27 cellular contexts compared by ENCODE assay signal in the genomic region with DNA sequence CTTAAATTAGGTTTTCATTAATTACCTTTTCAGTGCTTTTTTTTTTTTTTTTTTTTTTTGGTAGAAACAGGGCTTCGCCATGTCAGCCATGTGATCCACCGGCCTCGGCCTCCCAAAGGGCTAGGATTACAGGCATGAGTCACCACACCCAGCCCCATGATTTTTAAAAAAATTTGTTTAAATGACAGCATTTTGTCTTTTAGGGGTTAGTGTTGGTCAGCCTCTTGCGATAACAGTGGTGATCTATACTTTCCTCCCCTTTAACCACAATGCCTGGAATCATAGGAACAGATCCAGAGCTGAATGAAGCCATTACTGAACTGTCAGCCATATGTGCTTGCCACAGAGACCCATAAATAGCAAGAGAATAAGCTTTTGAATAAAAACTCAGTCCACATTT.
DNase-seq lines count a peak whose midpoint lies in the region; ATAC-seq and TF ChIP-seq lines count a peak whose summit lies in the region.
"Had no signal": no experiment of that assay in that cellular context is flagged by ENCODE, and none has a peak within 500 bp of the region (broad histone marks: within the 10 kb centered on the region; RNA-seq: fewer than 3 reads in every experiment).

No MANE protein-coding gene starts in this region.

- peaks cover 62% of the 10 kb centered on the region for H3K4me1 Mint-ChIP-seq in nephron progenitor cell

- H3K27ac ChIP-seq in breast epithelium, result peak overlapping the region; percentile 30 to 51
- H3K27ac ChIP-seq: epithelial cell of prostate, transverse colon had no signal

- ATAC-seq in GM21390 (IDR thresholded peaks at IDR 0.05; ENCODE audit: unreplicated experiment), result no peak
- ATAC-seq: natural killer cell treated with Interleukin-12 subunit alpha and Interleukin-12 subunit beta and Interleukin-15 and Interleukin-18, amount 100 ng/mL, for 72 hours had no signal

- peak overlapping the region; percentile 6 for H3K27ac Mint-ChIP-seq in nephron progenitor cell
- H3K27ac Mint-ChIP-seq: natural killer cell treated with Interleukin-12 subunit alpha and Interleukin-12 subunit beta and Interleukin-15 and Interleukin-18, amount 100 ng/mL, for 72 hours; stimulated activated naive CD8-positive, alpha-beta T cell treated with anti-CD3 and anti-CD28 coated beads, Interleukin-15, Interleukin-2, amounts not matched to agents 100 ng/mL and 50 ng/mL, for 24 hours had no signal

- H3K27me3 Mint-ChIP-seq in nephron progenitor cell (ENCODE audit: low read depth, poor library complexity), result no peaks in the 10 kb centered on the region
- H3K27me3 Mint-ChIP-seq: CD4-positive, alpha-beta T cell; stimulated activated naive CD8-positive, alpha-beta T cell treated with anti-CD3 and anti-CD28 coated beads, Interleukin-15, Interleukin-2, amounts not matched to agents 100 ng/mL and 50 ng/mL, for 24 hours had no signal

- no peaks in the 10 kb centered on the region for H3K9me3 ChIP-seq in breast epithelium
- H3K9me3 ChIP-seq: gastrocnemius medialis, transverse colon had no signal

- H3K4me3 ChIP-seq in breast epithelium, result no peak overlapping the region
- H3K4me3 ChIP-seq: dorsolateral prefrontal cortex, gastrocnemius medialis, transverse colon had no signal

- TF ChIP-seq POLR2A in breast epithelium (IDR thresholded peaks at IDR 0.05), result no peak

- TF ChIP-seq CTCF in breast epithelium (IDR thresholded peaks at IDR 0.05) (no peak), nephron progenitor cell (IDR thresholded peaks at IDR 0.05) (no peak)

- intact Hi-C loops in breast epithelium (cut with DNase I; ENCODE audit: low total_unique reads), result loop anchor here (5.0 kb wide), 1 partner anchor 747 kb away; no protein-coding TSS in a partner anchor

- no peaks in the 10 kb centered on the region for H3K36me3 Mint-ChIP-seq in nephron progenitor cell (ENCODE audit: low read depth)
- H3K36me3 Mint-ChIP-seq: natural killer cell treated with Interleukin-12 subunit alpha and Interleukin-12 subunit beta and Interleukin-15 and Interleukin-18, amount 100 ng/mL, for 72 hours had no signal

- no peaks in the 10 kb centered on the region for H3K36me3 ChIP-seq in breast epithelium
- H3K36me3 ChIP-seq: gastrocnemius medialis, transverse colon had no signal

- H3K4me3 Mint-ChIP-seq in nephron progenitor cell, result no peak overlapping the region
- H3K4me3 Mint-ChIP-seq: H9; natural killer cell treated with Interleukin-12 subunit alpha and Interleukin-12 subunit beta and Interleukin-15 and Interleukin-18, amount 100 ng/mL, for 72 hours had no signal

- peaks cover 0 to 11% of the 10 kb centered on the region in 2 donors for H3K4me1 ChIP-seq in breast epithelium

- DNase-seq in GM03348 (ENCODE audit: low spot score), result peak; percentile 21
- peak; percentile 59 for DNase-seq in MV-4-11 (lab: John Stamatoyannopoulos, UW)
- DNase-seq in breast epithelium (ENCODE audit: low spot score in 2 of 2), result no peak
- no peak for DNase-seq in nephron progenitor cell
- no peak for DNase-seq in HuH-7 (ENCODE audit: low spot score)
- DNase-seq in kidney tubule cell (ENCODE audit: low spot score), result no peak
- no peak for DNase-seq in GDM1 (lab: John Stamatoyannopoulos, UW)
- DNase-seq: activated effector memory CD4-positive, alpha-beta T cell treated with Interleukin-2 at 50 U/mL for 16 hours; amniotic stem cell; caudate nucleus; CD4-positive, alpha-beta T cell; DMS153; dorsolateral prefrontal cortex; H9; left cardiac atrium; midbrain; NCI-H1436; NCI-H524 treated with DMSO at 0.1 percent for 48 hours; RPMI8226; stimulated activated CD4-positive, alpha-beta T cell treated with anti-CD3 and anti-CD28 coated beads, Interleukin-2, amount 100 ng/mL, for 48 hours; SW 1271; transverse colon had no signal

- no peaks in the 10 kb centered on the region for H3K27me3 ChIP-seq in breast epithelium
- H3K27me3 ChIP-seq: gastrocnemius medialis, transverse colon had no signal

- H3K9me3 Mint-ChIP-seq in nephron progenitor cell, result no peaks in the 10 kb centered on the region
- H3K9me3 Mint-ChIP-seq: CD4-positive, alpha-beta T cell; H9; natural killer cell treated with Interleukin-12 subunit alpha and Interleukin-12 subunit beta and Interleukin-15 and Interleukin-18, amount 100 ng/mL, for 72 hours; stimulated activated naive CD8-positive, alpha-beta T cell treated with anti-CD3 and anti-CD28 coated beads, Interleukin-15, Interleukin-2, amounts not matched to agents 100 ng/mL and 50 ng/mL, for 24 hours had no signal

Comparison
In these comparisons a context has a peak if more than half of its experiments do, and no peak if none do; other contexts are left out.
1. DNase-seq: peak in GM03348 (single experiment) and MV-4-11 (single experiment); none in breast epithelium (0 of 2), nephron progenitor cell (single experiment), HuH-7 (single experiment), kidney tubule cell (single experiment) and GDM1 (single experiment).